Comparison of ENCODE assay signal across 12 cellular contexts in the genomic region with DNA sequence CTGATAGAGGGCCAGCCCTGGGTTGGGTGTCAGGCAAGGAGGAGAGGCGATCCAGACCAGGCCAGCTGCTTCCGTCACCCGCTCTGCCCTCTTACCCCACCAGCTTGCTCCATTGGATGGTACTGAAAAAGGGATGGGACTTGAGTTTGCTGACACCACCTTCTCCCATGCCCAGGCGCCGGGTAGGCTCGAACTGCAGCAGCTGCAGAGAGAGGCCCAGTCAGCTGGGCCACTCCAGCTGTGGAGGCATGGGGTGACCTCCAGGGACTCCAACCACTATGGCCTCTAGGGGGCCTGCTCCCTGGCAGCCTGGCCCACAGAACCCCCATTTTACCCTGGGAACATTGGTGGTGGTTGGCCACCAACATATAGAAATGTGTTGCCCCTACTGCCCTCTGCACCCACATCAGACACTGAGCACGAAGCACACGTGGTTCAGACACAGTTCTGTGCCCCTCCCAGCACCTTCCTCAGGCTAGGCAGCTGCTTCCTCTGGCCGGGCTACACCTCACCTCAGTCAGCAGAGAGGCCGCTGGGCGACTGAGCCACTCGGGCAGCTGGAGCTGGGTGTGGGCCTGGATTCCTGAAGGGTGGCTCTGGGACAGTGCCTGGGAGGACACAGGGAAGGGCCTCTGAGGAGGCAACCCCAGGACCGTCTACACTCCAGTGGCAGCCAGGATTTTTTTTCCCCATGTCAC. TPM values are rescaled to one million over a fixed set of nuclear protein-coding genes. Genes with fewer than 3 reads are reported as not detected.
A peak's percentile ranks its signal among the peaks of the same experiment; 100 is the strongest.
DNase-seq lines count a peak whose midpoint lies in the region; ATAC-seq, FAIRE-seq and TF ChIP-seq lines count a peak whose summit lies in the region.
"Had no signal": no experiment of that assay in that cellular context is flagged by ENCODE, and none has a peak within 500 bp of the region (broad histone marks: within the 10 kb centered on the region; RNA-seq: fewer than 3 reads in every experiment).

No MANE protein-coding gene starts in this region.

- H3K27ac Mint-ChIP-seq in activated naive CD4-positive, alpha-beta T cell treated with anti-CD3 and anti-CD28 coated beads, Interleukin-2, amount 10 ng/mL, durations not matched to agents 7 days and 5 days, result peak overlapping the region; percentile 45

- H4K20me1 ChIP-seq in PC-9 (ENCODE audit: insufficient read depth), result no peaks in the 10 kb centered on the region

- H3K9me3 ChIP-seq in PC-9 (ENCODE audit: insufficient read depth, low read depth) (no peaks in the 10 kb centered on the region), spleen (no peaks in the 10 kb centered on the region)

- H3K4me2 ChIP-seq in PC-9, result no peak overlapping the region

- no peaks in the 10 kb centered on the region for H3K9me3 Mint-ChIP-seq in activated naive CD4-positive, alpha-beta T cell treated with anti-CD3 and anti-CD28 coated beads, Interleukin-2, amount 10 ng/mL, durations not matched to agents 7 days and 5 days

- CTCF ChIA-PET in activated naive CD4-positive, alpha-beta T cell treated with anti-CD3 and anti-CD28 coated beads, Interleukin-2, amount 10 ng/mL, durations not matched to agents 7 days and 5 days (lab: Charles Lee), result interaction anchor here (0.5 to 13.7 kb wide), 15 partner anchors 10 to 303 kb away, joined by 3 to 395 read pairs (median 5); a partner anchor contains a TSS
- CTCF ChIA-PET in PC-9 (lab: Charles Lee), result interaction anchor here (0.7 to 7.6 kb wide), 4 partner anchors 29 to 632 kb away, joined by 3 to 128 read pairs (median 8); a partner anchor contains a TSS

- H3F3A ChIP-seq in PC-9 (ENCODE audit: insufficient read depth, low read depth), result peaks cover 20% of the 10 kb centered on the region

- H3K4me3 ChIP-seq in PC-9, result no peak overlapping the region
- H3K4me3 ChIP-seq in epithelial cell of esophagus (ENCODE audit: low read length), result no peak overlapping the region
- no peak overlapping the region for H3K4me3 ChIP-seq in spleen

- POLR2A ChIA-PET in PC-9 (lab: Charles Lee; ENCODE audit: unreplicated experiment), result no interaction called here

- WGBS in spleen, 5 donors, result 53 to 84% (median 59%) methylated on average over 5 to 13 of the region's 13 CpGs

- no TSS peak for BruUV-seq in PC-9 (replicated peaks; lab: Mats Ljungman, UMichigan)

- H3K9me2 ChIP-seq in PC-9 (ENCODE audit: insufficient read depth), result no peaks in the 10 kb centered on the region

- peaks cover 6% of the 10 kb centered on the region for H3K4me1 Mint-ChIP-seq in activated naive CD4-positive, alpha-beta T cell treated with anti-CD3 and anti-CD28 coated beads, Interleukin-2, amount 10 ng/mL, durations not matched to agents 7 days and 5 days

- H3K27me3 Mint-ChIP-seq in activated naive CD4-positive, alpha-beta T cell treated with anti-CD3 and anti-CD28 coated beads, Interleukin-2, amount 10 ng/mL, durations not matched to agents 7 days and 5 days, result no peaks in the 10 kb centered on the region

- H3K4me1 ChIP-seq in PC-9 (replicated peaks; ENCODE audit: insufficient read depth) (peaks cover 8% of the 10 kb centered on the region), spleen (peaks cover 4 to 56% (median 28%) of the 10 kb centered on the region in 6 donors)

- H3K27ac ChIP-seq in PC-9 (no peak overlapping the region), spleen (peak overlapping the region in 6 of 8 donors; percentile 6 to 60 (median 42))

- intact Hi-C loops in PC-9 (cut with micrococcal nuclease; ENCODE audit: unreplicated experiment) (loop anchor here (5.0 kb wide), 2 partner anchors 545 to 580 kb away; no protein-coding TSS in a partner anchor), spleen (cut with DNase I; ENCODE audit: low total_unique reads) (loop anchor here (5.0 kb wide), 1 partner anchor 45 kb away; no protein-coding TSS in a partner anchor)

- ATAC-seq in GM18505 (IDR thresholded peaks at IDR 0.05; ENCODE audit: unreplicated experiment), result no peak
- ATAC-seq in GM19397 (IDR thresholded peaks at IDR 0.05; ENCODE audit: unreplicated experiment), result no peak

- TF ChIP-seq POLR2A in spleen (IDR thresholded peaks at IDR 0.05), result no peak
- TF ChIP-seq POLR2A in GM18505 (IDR thresholded peaks at IDR 0.05; ENCODE audit: borderline replicate concordance, extremely low read depth, insufficient read depth, insufficient read length), result no peak

- H3K36me3 ChIP-seq in PC-9 (ENCODE audit: low read depth) (no peaks in the 10 kb centered on the region; the same call in 1 of the 2 replicates), spleen (peaks cover 0 to 48% (median 25%) of the 10 kb centered on the region in 6 donors)

- no peak for DNase-seq in activated naive CD4-positive, alpha-beta T cell treated with anti-CD3 and anti-CD28 coated beads, Interleukin-2, amount 10 ng/mL, durations not matched to agents 7 days and 5 days
- no peak for DNase-seq in activated naive CD4-positive, alpha-beta T cell treated with anti-CD3 and anti-CD28 coated beads, Interleukin-2, amount 50 U/mL, for 16 hours
- no peak for DNase-seq in PC-9
- no peak for DNase-seq in epithelial cell of esophagus (ENCODE audit: low read depth)
- peak; percentile 55 for DNase-seq in spleen
- no peak for DNase-seq in frontal cortex (ENCODE audit: low spot score in 2 of 2)
- DNase-seq: HCEC 1CT; stimulated activated CD4-positive, alpha-beta T cell treated with anti-CD3 and anti-CD28 coated beads, Interleukin-12 subunit alpha, Interleukin-12 subunit beta, amount 100 ng/mL, for 4 hours had no signal

- no peak for FAIRE-seq in frontal cortex (lab: Jason Lieb, UNC)

- no peak overlapping the region for H2AFZ ChIP-seq in PC-9

- H3K27me3 ChIP-seq in PC-9 (ENCODE audit: insufficient read depth, low read depth) (no peaks in the 10 kb centered on the region), spleen (replicated peaks in 1 of 7) (no peaks in the 10 kb centered on the region)

- no peaks in the 10 kb centered on the region for H3K79me2 ChIP-seq in PC-9 (ENCODE audit: low read depth)

- TF ChIP-seq CTCF in PC-9 (conservative IDR thresholded peaks at IDR 0.05), result peak; percentile 41; the same call in 1 of the 2 replicates
- TF ChIP-seq CTCF in epithelial cell of esophagus (IDR thresholded peaks at IDR 0.05; ENCODE audit: insufficient read depth, low read depth, low read length, missing control alignments), result peak; percentile 17
- TF ChIP-seq CTCF in spleen (IDR thresholded peaks at IDR 0.05 in 8 of 11, conservative IDR thresholded peaks at IDR 0.05 in 3 of 11), result peak in 3 of 11 experiments; percentile 4 to 28 (median 6)

- peaks cover 22% of the 10 kb centered on the region for H3K36me3 Mint-ChIP-seq in activated naive CD4-positive, alpha-beta T cell treated with anti-CD3 and anti-CD28 coated beads, Interleukin-2, amount 10 ng/mL, durations not matched to agents 7 days and 5 days

- H3K4me3 Mint-ChIP-seq in activated naive CD4-positive, alpha-beta T cell treated with anti-CD3 and anti-CD28 coated beads, Interleukin-2, amount 10 ng/mL, durations not matched to agents 7 days and 5 days, result no peak overlapping the region

RNA-seq across cellular contexts. Expression of a gene that starts 16.0 kb away (rescaled TPM):
- total RNA-seq in PC-9 (2021) (3.4 and 4.2 TPM in 2 replicates), spleen (10 to 100 TPM in 1 of 7 donors, 1 to 10 TPM in 6; 1.7 to 15.7 (median 5.7) TPM), frontal cortex (23.6 TPM)
- polyA plus RNA-seq in spleen, result 1 to 10 TPM; 3.3 to 4.6 (median 4.6) TPM

RNA-seq across cellular contexts. Expression of a gene that starts 25.4 kb away (rescaled TPM):
- total RNA-seq in PC-9 (2021) (309 and 320 TPM in 2 replicates), spleen (10 to 100 TPM; 70.9 to 80.0 (median 78.6) TPM), frontal cortex (28.5 TPM)
- polyA plus RNA-seq in spleen, result 10 to 100 TPM; 33.1 to 48.5 (median 33.4) TPM

RNA-seq across cellular contexts. Expression of a gene that starts 31.1 kb away (rescaled TPM):
- total RNA-seq in PC-9 (2021) (not detected in 2 replicates), spleen (under 1 TPM in 2 of 7 donors, not detected in 5; 0.41 to 0.43 TPM), frontal cortex (not detected)
- polyA plus RNA-seq in spleen, result under 1 TPM in 2 of 3 donors, not detected in 1; 0.06 to 0.09 TPM
- total RNA-seq: lung microvascular endothelial cell had no signal
- polyA plus RNA-seq: esophagus had no signal

RNA-seq across cellular contexts. Expression of a gene that starts 48.3 kb away (rescaled TPM):
- 8.9 and 11.7 TPM in 2 replicates for total RNA-seq in PC-9 (2021)
- 1 to 10 TPM; 2.2 to 7.7 (median 2.7) TPM for total RNA-seq in spleen
- 1 to 10 TPM in 2 of 3 donors, under 1 TPM in 1; 0.87 to 6.2 (median 2.7) TPM for polyA plus RNA-seq in spleen
- 2.9 TPM for total RNA-seq in frontal cortex
